In genomic region chr16:23434380-23434779, GRCh38 we compare ENCODE assay signal across 8 cellular contexts. TPM values are rescaled to one million over a fixed set of nuclear protein-coding genes. Genes with fewer than 3 reads are reported as not detected.
DNase-seq lines count a peak whose midpoint lies in the region; ATAC-seq and TF ChIP-seq lines count a peak whose summit lies in the region.

No MANE protein-coding gene starts in this region.

- peaks cover 1% of the 10 kb centered on the region for H3K36me3 Mint-ChIP-seq in neural crest cell (ENCODE audit: low read depth)

- no peak overlapping the region for H3K9ac ChIP-seq in SK-N-MC (ENCODE audit: insufficient read length)

- peaks cover 6 to 28% (median 7%) of the 10 kb centered on the region in 3 donors for H3K4me1 ChIP-seq in esophagus squamous epithelium

- no peaks in the 10 kb centered on the region for H3K4me1 Mint-ChIP-seq in neural crest cell

- no peaks in the 10 kb centered on the region for H3K9me3 ChIP-seq in SK-N-MC (ENCODE audit: low read depth, low read length)
- H3K9me3 ChIP-seq in esophagus squamous epithelium = no peaks in the 10 kb centered on the region

- 12 to 15% methylated on average over 6 of the region's 6 CpGs for WGBS in esophagus squamous epithelium, 2 donors

- TF ChIP-seq CTCF in esophagus squamous epithelium (IDR thresholded peaks at IDR 0.05) = peak; percentile 81 to 94 (median 88)
- peak; percentile 93 for TF ChIP-seq CTCF in neural crest cell (conservative IDR thresholded peaks at IDR 0.05)

- peak overlapping the region; percentile 84 for H3K27ac ChIP-seq in SK-N-MC
- H3K27ac ChIP-seq in esophagus squamous epithelium = peak overlapping the region in 2 of 4 donors; percentile 70 to 82

- H3K36me3 ChIP-seq in SK-N-MC (ENCODE audit: insufficient read depth, low read length) (peaks cover 50% of the 10 kb centered on the region), esophagus squamous epithelium (peaks cover 6 to 91% (median 12%) of the 10 kb centered on the region in 3 donors)

- H3K27me3 ChIP-seq in esophagus squamous epithelium = no peaks in the 10 kb centered on the region

- DNase-seq in ACHN (peak; percentile 79), GDM1 (lab: John Stamatoyannopoulos, UW) (peak; percentile 28), NCI-H128 (lab: John Stamatoyannopoulos, UW; ENCODE audit: unreplicated experiment) (peak; percentile 36), SK-N-MC (ENCODE audit: low read depth, low spot score) (peak; percentile 84), esophagus squamous epithelium (lab: John Stamatoyannopoulos, UW) (no peak), neural crest cell (ENCODE audit: low read depth, low spot score) (peak; percentile 26)

- no peak for TF ChIP-seq POLR2A in esophagus squamous epithelium (IDR thresholded peaks at IDR 0.05)

- H3K27me3 Mint-ChIP-seq in neural crest cell (ENCODE audit: low read depth) = no peaks in the 10 kb centered on the region

- intact Hi-C loops in esophagus squamous epithelium (cut with DNase I) = loop anchor here (5.0 kb wide), 1 partner anchor 252 kb away; the partner anchor contains the start of gene SCNN1G

- in situ Hi-C loops in ACHN (cut with HindIII; ENCODE audit: low pct_ligation_motif_present, low pct_unique_long_range_greater_than_20kb, low sequenced_read_pairs) = loop anchor here (25.0 kb wide), 1 partner anchor 247 kb away; the partner anchor contains the start of gene SCNN1G

- no peak overlapping the region for H3K4me3 Mint-ChIP-seq in neural crest cell

- no peak for ATAC-seq in GM21786 (IDR thresholded peaks at IDR 0.05; ENCODE audit: unreplicated experiment)
- ATAC-seq in HG03039 (IDR thresholded peaks at IDR 0.05; ENCODE audit: unreplicated experiment) = no peak

- no peaks in the 10 kb centered on the region for H3K9me3 Mint-ChIP-seq in neural crest cell

- H3K4me3 ChIP-seq in SK-N-MC = no peak overlapping the region
- H3K4me3 ChIP-seq in esophagus squamous epithelium = no peak overlapping the region

- H3K27ac Mint-ChIP-seq in neural crest cell (ENCODE audit: unreplicated experiment) = no peak overlapping the region

RNA-seq across cellular contexts. Expression of gene COG7, which starts 18.6 kb away (rescaled TPM):
- 10 to 100 TPM; 10.4 to 17.6 (median 15.3) TPM for total RNA-seq in esophagus squamous epithelium
- 18.8 and 18.9 TPM in 2 replicates for total RNA-seq in neural crest cell
